In genomic region chr7:17234398-17235021, GRCh38 we compare ENCODE assay signal across 8 cellular contexts.
DNase-seq lines count a peak whose midpoint lies in the region; ATAC-seq and TF ChIP-seq lines count a peak whose summit lies in the region.

No MANE protein-coding gene starts in this region.

- H3K4me3 ChIP-seq in AG04450 (ENCODE audit: low read depth, low read length) (no peak overlapping the region), astrocyte of the cerebellum (ENCODE audit: low read depth, low read length) (no peak overlapping the region)

- no peak overlapping the region for H3K27ac ChIP-seq in AG04450 (ENCODE audit: low read depth, low read length)

- DNase-seq in AG04450 (ENCODE audit: low read depth, low spot score), result peak; percentile 55
- peak; percentile 92 to 99 for DNase-seq in SW 1271 (lab: John Stamatoyannopoulos, UW)
- peak; percentile 91 for DNase-seq in astrocyte of the cerebellum (ENCODE audit: low read depth)
- no peak for DNase-seq in left lobe of liver (ENCODE audit: low spot score)
- DNase-seq in stimulated activated CD8-positive, alpha-beta memory T cell treated with anti-CD3 and anti-CD28 coated beads, Interleukin-2, amount 100 ng/mL, for 48 hours (ENCODE audit: low read depth in 2 of 2), result peak; percentile 8 to 29
- DNase-seq in NCI-H774 (lab: John Stamatoyannopoulos, UW), result no peak

- TF ChIP-seq CTCF in AG04450 (IDR thresholded peaks at IDR 0.05; ENCODE audit: low read depth, low read length) (no peak), astrocyte of the cerebellum (IDR thresholded peaks at IDR 0.05; ENCODE audit: low read depth, low read length, missing control alignments) (no peak)

- H3K9me3 ChIP-seq in AG04450 (ENCODE audit: control insufficient read depth, insufficient read depth, low read length), result no peaks in the 10 kb centered on the region; the same call in 1 of the 2 replicates

- in situ Hi-C loops in astrocyte of the cerebellum (cut with HindIII; ENCODE audit: low sequenced_read_pairs), result no loop called here

- ATAC-seq in GM19043 (IDR thresholded peaks at IDR 0.05; ENCODE audit: low read depth, unreplicated experiment) (peak; percentile 98), HG03196 (IDR thresholded peaks at IDR 0.05; ENCODE audit: unreplicated experiment) (peak; percentile 99), left lobe of liver (peak; percentile 29)

- POLR2A ChIA-PET in AG04450 (lab: Yijun Ruan, JAX), result no interaction called here

- no peaks in the 10 kb centered on the region for H3K27me3 ChIP-seq in AG04450 (ENCODE audit: control insufficient read depth, insufficient read depth, low read length)

- CTCF ChIA-PET in AG04450 (lab: Charles Lee), result no interaction called here

Comparison
In these comparisons a context has a peak if more than half of its experiments do, and no peak if none do; other contexts are left out.
1. DNase-seq: peak in AG04450 (single experiment), SW 1271 (2 of 2), astrocyte of the cerebellum (single experiment) and stimulated activated CD8-positive, alpha-beta memory T cell treated with anti-CD3 and anti-CD28 coated beads, Interleukin-2, amount 100 ng/mL, for 48 hours (2 of 2); none in left lobe of liver (single experiment) and NCI-H774 (single experiment).
2. ATAC-seq: peak in every context shown above with its lines; median percentile 99 in HG03196; 98 in GM19043; 29 in left lobe of liver.